Comparison of ENCODE assay signal across 40 cellular contexts in genomic region chr6:16785496-16785895, GRCh38.
"Had no signal": no experiment of that assay in that cellular context is flagged by ENCODE, and none has a peak within 500 bp of the region (broad histone marks: within the 10 kb centered on the region; RNA-seq: fewer than 3 reads in every experiment).

No MANE protein-coding gene starts in this region.

- H3K9me3 ChIP-seq: adrenal gland, ascending aorta, body of pancreas had no signal

- H3K27me3 ChIP-seq: adrenal gland, ascending aorta, body of pancreas, brain microvascular endothelial cell, breast epithelium, cardiac muscle cell had no signal

- H3K4me1 Mint-ChIP-seq: activated naive CD4-positive, alpha-beta T cell treated with anti-CD3 and anti-CD28 coated beads, Interleukin-2, amount 10 ng/mL, durations not matched to agents 7 days and 5 days; activated naive CD4-positive, alpha-beta T cell treated with anti-CD3 and anti-CD28 coated beads, Interleukin-2, amount 50 U/mL, for 24 hours; activated naive CD8-positive, alpha-beta T cell treated with anti-CD3 and anti-CD28 coated beads for 36 hours; activated naive CD8-positive, alpha-beta T cell treated with anti-CD3 and anti-CD28 coated beads, Interleukin-2, amount 50 U/mL, for 24 hours; activated T-helper 17 cell treated with anti-CD3 and anti-CD28 coated beads, Interleukin-2, amount 50 U/mL, for 72 hours had no signal

- H3K27me3 Mint-ChIP-seq: activated naive CD4-positive, alpha-beta T cell treated with anti-CD3 and anti-CD28 coated beads, Interleukin-2, amount 50 U/mL, for 24 hours; activated naive CD8-positive, alpha-beta T cell; activated naive CD8-positive, alpha-beta T cell treated with anti-CD3 and anti-CD28 coated beads for 36 hours; activated naive CD8-positive, alpha-beta T cell treated with anti-CD3 and anti-CD28 coated beads, Interleukin-2, amount 10 ng/mL, durations not matched to agents 7 days and 5 days; activated T-cell treated with anti-CD3 and anti-CD28 coated beads, Interleukin-2, amount 50 U/mL, for 24 hours; activated T-helper 17 cell treated with anti-CD3 and anti-CD28 coated beads, Interleukin-2, amount 50 U/mL, for 72 hours; brain; central memory CD8-positive, alpha-beta T cell had no signal

- H3K9me3 Mint-ChIP-seq: activated naive CD4-positive, alpha-beta T cell treated with anti-CD3 and anti-CD28 coated beads for 36 hours had no signal

- ATAC-seq: activated naive CD4-positive, alpha-beta T cell treated with anti-CD3 and anti-CD28 coated beads, Interleukin-2, amount 50 U/mL, for 72 hours; activated naive CD8-positive, alpha-beta T cell treated with anti-CD3 and anti-CD28 coated beads, Interleukin-2, amount 50 U/mL, for 24 hours; activated T-cell treated with anti-CD3 and anti-CD28 coated beads, Interleukin-2, amount 50 U/mL, for 4 hours; activated T-cell treated with anti-CD3 and anti-CD28 coated beads, Interleukin-2, amount 50 U/mL, for 72 hours; activated T-helper 17 cell treated with anti-CD3 and anti-CD28 coated beads, Interleukin-2, amount 50 U/mL, for 72 hours; body of pancreas had no signal

- H3K27ac Mint-ChIP-seq: activated naive CD4-positive, alpha-beta T cell treated with anti-CD3 and anti-CD28 coated beads for 36 hours; activated naive CD4-positive, alpha-beta T cell treated with anti-CD3 and anti-CD28 coated beads, Interleukin-2, amount 10 ng/mL, durations not matched to agents 7 days and 5 days; activated naive CD4-positive, alpha-beta T cell treated with anti-CD3 and anti-CD28 coated beads, Interleukin-2, amount 50 U/mL, for 24 hours; activated naive CD4-positive, alpha-beta T cell treated with anti-CD3 and anti-CD28 coated beads, Interleukin-2, amount 50 U/mL, for 72 hours; activated naive CD8-positive, alpha-beta T cell; activated naive CD8-positive, alpha-beta T cell treated with anti-CD3 and anti-CD28 coated beads for 36 hours; activated naive CD8-positive, alpha-beta T cell treated with anti-CD3 and anti-CD28 coated beads, Interleukin-2, amount 10 ng/mL, durations not matched to agents 7 days and 5 days; activated naive CD8-positive, alpha-beta T cell treated with anti-CD3 and anti-CD28 coated beads, Interleukin-2, amount 50 U/mL, for 24 hours; activated T-cell treated with anti-CD3 and anti-CD28 coated beads, Interleukin-2, amount 50 U/mL, for 24 hours; activated T-cell treated with anti-CD3 and anti-CD28 coated beads, Interleukin-2, amount 50 U/mL, for 72 hours; activated T-helper 1 cell treated with anti-CD3 and anti-CD28 coated beads, Interleukin-12 subunit alpha, Interleukin-12 subunit beta, Interleukin-2, Interleukin-4 antibody, amounts not matched to agents 30 ng/mL and 10 ng/mL and 1 ng/mL, durations not matched to agents 14 hours and 24 hours and 36 hours; activated T-helper 17 cell treated with anti-CD3 and anti-CD28 coated beads, Interleukin-2, amount 50 U/mL, for 72 hours; activated T-helper 2 cell treated with anti-CD3 and anti-CD28 coated beads, Interferon-gamma antibody, Interleukin-2, Interleukin-4, amounts not matched to agents 10 μg/mL and 5 μg/mL and 100 μg/mL, durations not matched to agents 14 hours and 24 hours and 36 hours; brain had no signal

- H3K27ac ChIP-seq: adrenal gland, ascending aorta, body of pancreas, brain microvascular endothelial cell, breast epithelium, cardiac muscle cell had no signal

- H3K4me3 ChIP-seq: adrenal gland, ascending aorta, body of pancreas, breast epithelium, cardiac muscle cell had no signal

- FAIRE-seq: astrocyte, bronchial epithelial cell had no signal

- DNase-seq: activated effector memory CD4-positive, alpha-beta T cell treated with anti-CD3 and anti-CD28 coated beads, Interleukin-2, amount 50 U/mL, for 16 hours; activated effector memory CD4-positive, alpha-beta T cell treated with Interleukin-2 at 50 U/mL for 16 hours; activated gamma-delta T cell; activated gamma-delta T cell treated with Interleukin-2 at 50 U/mL for 16 hours; activated naive CD4-positive, alpha-beta T cell; activated naive CD4-positive, alpha-beta T cell treated with anti-CD3 and anti-CD28 coated beads for 36 hours; activated naive CD4-positive, alpha-beta T cell treated with anti-CD3 and anti-CD28 coated beads, Interleukin-2, amount 10 ng/mL, durations not matched to agents 7 days and 5 days; activated naive CD4-positive, alpha-beta T cell treated with anti-CD3 and anti-CD28 coated beads, Interleukin-2, amount 50 U/mL, for 16 hours; activated naive CD4-positive, alpha-beta T cell treated with Interleukin-2 at 50 U/mL for 16 hours; activated naive CD8-positive, alpha-beta T cell treated with anti-CD3 and anti-CD28 coated beads for 36 hours; activated naive CD8-positive, alpha-beta T cell treated with anti-CD3 and anti-CD28 coated beads, Interleukin-2, amount 10 ng/mL, durations not matched to agents 7 days and 5 days; activated naive CD8-positive, alpha-beta T cell treated with anti-CD3 and anti-CD28 coated beads, Interleukin-2, amount 50 U/mL, for 24 hours; activated T-cell treated with anti-CD3 and anti-CD28 coated beads, Interleukin-2, amount 50 U/mL, for 1 hour; activated T-cell treated with anti-CD3 and anti-CD28 coated beads, Interleukin-2, amount 50 U/mL, for 24 hours; activated T-cell treated with anti-CD3 and anti-CD28 coated beads, Interleukin-2, amount 50 U/mL, for 4 hours; activated T-cell treated with anti-CD3 and anti-CD28 coated beads, Interleukin-2, amount 50 U/mL, for 48 hours; activated T-cell treated with anti-CD3 and anti-CD28 coated beads, Interleukin-2, amount 50 U/mL, for 72 hours; adrenal gland; amniotic stem cell; amygdala; anterior cingulate cortex; aorta; body of pancreas; brain microvascular endothelial cell; caudate nucleus; central memory CD4-positive, alpha-beta T cell; cerebellar nuclear complex had no signal

- H3K4me3 Mint-ChIP-seq: activated naive CD4-positive, alpha-beta T cell treated with anti-CD3 and anti-CD28 coated beads for 36 hours; activated naive CD4-positive, alpha-beta T cell treated with anti-CD3 and anti-CD28 coated beads, Interleukin-2, amount 10 ng/mL, durations not matched to agents 7 days and 5 days; activated naive CD4-positive, alpha-beta T cell treated with anti-CD3 and anti-CD28 coated beads, Interleukin-2, amount 50 U/mL, for 24 hours; activated naive CD8-positive, alpha-beta T cell; activated naive CD8-positive, alpha-beta T cell treated with anti-CD3 and anti-CD28 coated beads for 36 hours; activated naive CD8-positive, alpha-beta T cell treated with anti-CD3 and anti-CD28 coated beads, Interleukin-2, amount 10 ng/mL, durations not matched to agents 7 days and 5 days; activated naive CD8-positive, alpha-beta T cell treated with anti-CD3 and anti-CD28 coated beads, Interleukin-2, amount 50 U/mL, for 24 hours; activated T-cell treated with anti-CD3 and anti-CD28 coated beads, Interleukin-2, amount 50 U/mL, for 24 hours; activated T-cell treated with anti-CD3 and anti-CD28 coated beads, Interleukin-2, amount 50 U/mL, for 4 hours; activated T-cell treated with anti-CD3 and anti-CD28 coated beads, Interleukin-2, amount 50 U/mL, for 72 hours; activated T-helper 1 cell treated with anti-CD3 and anti-CD28 coated beads, Interleukin-12 subunit alpha, Interleukin-12 subunit beta, Interleukin-2, Interleukin-4 antibody, amounts not matched to agents 30 ng/mL and 10 ng/mL and 1 ng/mL, durations not matched to agents 14 hours and 24 hours and 36 hours; activated T-helper 17 cell treated with anti-CD3 and anti-CD28 coated beads, Interleukin-2, amount 50 U/mL, for 72 hours; brain; central memory CD8-positive, alpha-beta T cell had no signal

- H3K4me1 ChIP-seq: adrenal gland, ascending aorta, body of pancreas, breast epithelium had no signal

- H3K36me3 ChIP-seq: adrenal gland, ascending aorta, brain microvascular endothelial cell, breast epithelium, cardiac muscle cell had no signal
